24 cellular contexts compared by ENCODE assay signal in genomic region chr3:173624086-173624485, GRCh38.
"Had no signal": no experiment of that assay in that cellular context is flagged by ENCODE, and none has a peak within 500 bp of the region (broad histone marks: within the 10 kb centered on the region; RNA-seq: fewer than 3 reads in every experiment).

No MANE protein-coding gene starts in this region.

- H3K4me2 ChIP-seq: smooth muscle cell had no signal

- FAIRE-seq: endometrium, frontal cortex, keratinocyte had no signal

- H3K4me3 ChIP-seq: lower lobe of right lung, ovary, smooth muscle cell, stomach, thyroid gland, vagina had no signal

- H3K36me3 ChIP-seq: lower lobe of right lung, ovary, stomach, thyroid gland, vagina had no signal

- H3K27ac ChIP-seq: lower lobe of right lung, ovary, stomach, thyroid gland, vagina had no signal

- ATAC-seq: effector memory CD8-positive, alpha-beta T cell; left colon; left ventricle myocardium superior; lower lobe of right lung; naive thymus-derived CD8-positive, alpha-beta T cell; sciatic nerve; stimulated activated effector memory CD8-positive, alpha-beta T cell treated with anti-CD3 and anti-CD28 coated beads, Interleukin-12 subunit alpha, Interleukin-12 subunit beta, amount 100 ng/mL, for 72 hours had no signal

- H3K4me1 Mint-ChIP-seq: stimulated activated effector memory CD8-positive, alpha-beta T cell treated with anti-CD3 and anti-CD28 coated beads, Interleukin-12 subunit alpha, Interleukin-12 subunit beta, amount 100 ng/mL, for 72 hours had no signal

- H3K27me3 ChIP-seq: ovary, stomach, thyroid gland, vagina had no signal

- H3K9me3 ChIP-seq: lower lobe of right lung, ovary, stomach, thyroid gland, vagina had no signal

- H3K36me3 Mint-ChIP-seq: naive thymus-derived CD8-positive, alpha-beta T cell; stimulated activated effector memory CD8-positive, alpha-beta T cell treated with anti-CD3 and anti-CD28 coated beads, Interleukin-12 subunit alpha, Interleukin-12 subunit beta, amount 100 ng/mL, for 72 hours had no signal

- H3K27me3 Mint-ChIP-seq: effector memory CD8-positive, alpha-beta T cell; naive thymus-derived CD8-positive, alpha-beta T cell had no signal

- H3K4me1 ChIP-seq: lower lobe of right lung, stomach, vagina had no signal

- H3K27ac Mint-ChIP-seq: effector memory CD8-positive, alpha-beta T cell; naive thymus-derived CD8-positive, alpha-beta T cell; stimulated activated effector memory CD8-positive, alpha-beta T cell treated with anti-CD3 and anti-CD28 coated beads, Interleukin-12 subunit alpha, Interleukin-12 subunit beta, amount 100 ng/mL, for 72 hours had no signal

- H3K4me3 Mint-ChIP-seq: effector memory CD8-positive, alpha-beta T cell; naive thymus-derived CD8-positive, alpha-beta T cell; stimulated activated effector memory CD8-positive, alpha-beta T cell treated with anti-CD3 and anti-CD28 coated beads, Interleukin-12 subunit alpha, Interleukin-12 subunit beta, amount 100 ng/mL, for 72 hours had no signal

- DNase-seq: cortex of kidney; effector memory CD8-positive, alpha-beta T cell; head of caudate nucleus; left colon; left ventricle myocardium superior; lower lobe of right lung; naive thymus-derived CD8-positive, alpha-beta T cell; occipital lobe; ovary; posterior cingulate gyrus; stimulated activated CD4-positive, alpha-beta T cell treated with anti-CD3 and anti-CD28 coated beads, Interleukin-12 subunit alpha, Interleukin-12 subunit beta, amount 100 ng/mL, for 4 hours; stimulated activated CD4-positive, alpha-beta T cell treated with anti-CD3 and anti-CD28 coated beads, Interleukin-1b, Interleukin-23, amount 100 ng/mL, for 48 hours; stimulated activated CD4-positive, alpha-beta T cell treated with anti-CD3 and anti-CD28 coated beads, Interleukin-4, amount 100 ng/mL, for 1 hour; stimulated activated naive CD4-positive, alpha-beta T cell treated with Interleukin-2 at 50 U/mL for 16 hours; stomach; thyroid gland; trophoblast cell had no signal
